ENCODE assay signal across 21 cellular contexts in the genomic region with DNA sequence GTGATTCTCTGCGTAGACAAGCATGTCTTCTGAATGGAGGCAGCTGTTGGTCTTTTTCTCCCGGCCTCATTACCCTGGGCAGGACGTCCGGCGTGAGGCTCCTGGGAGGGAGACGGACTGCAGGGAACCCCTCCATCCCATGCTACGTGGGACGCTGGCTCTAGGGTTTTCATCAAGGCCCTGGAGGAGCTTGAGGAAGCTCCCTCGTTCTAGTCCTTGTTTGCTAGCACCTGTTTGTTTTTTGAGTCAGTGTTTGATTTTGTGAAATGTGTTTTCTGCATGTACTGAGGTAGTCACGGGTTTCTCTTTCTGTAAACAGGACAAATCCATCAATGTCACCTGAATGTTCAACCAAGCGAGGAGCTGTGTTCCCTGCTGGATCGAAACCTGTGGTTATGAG.
"Had no signal": no experiment of that assay in that cellular context is flagged by ENCODE, and none has a peak within 500 bp of the region (broad histone marks: within the 10 kb centered on the region; RNA-seq: fewer than 3 reads in every experiment).

No MANE protein-coding gene starts in this region.

- ATAC-seq: activated T-cell treated with anti-CD3 and anti-CD28 coated beads, Interleukin-2, amount 50 U/mL, for 72 hours; gastrocnemius medialis; mucosa of descending colon; sciatic nerve had no signal

- H3K27ac ChIP-seq: breast epithelium, gastrocnemius medialis, heart left ventricle, left ventricle myocardium inferior, parathyroid adenoma, stomach, vagina had no signal

- H3K79me2 ChIP-seq: parathyroid adenoma had no signal

- H3K9me3 ChIP-seq: breast epithelium, gastrocnemius medialis, heart left ventricle, left ventricle myocardium inferior, mucosa of descending colon, stomach, vagina had no signal

- H3K27me3 ChIP-seq: breast epithelium, gastrocnemius medialis, vagina had no signal

- H3K36me3 ChIP-seq: breast epithelium, gastrocnemius medialis, heart left ventricle, left ventricle myocardium inferior, stomach, vagina had no signal

- DNase-seq: activated CD4-positive, alpha-beta T cell treated with anti-CD3 and anti-CD28 coated beads, Interleukin-2, amount 10 ng/mL, durations not matched to agents 7 days and 5 days; activated CD4-positive, CD25-positive, alpha-beta regulatory T cell; activated effector memory CD4-positive, alpha-beta T cell treated with anti-CD3 and anti-CD28 coated beads, Interleukin-2, amount 50 U/mL, for 16 hours; activated naive CD4-positive, alpha-beta T cell treated with anti-CD3 and anti-CD28 coated beads, Interleukin-2, amount 50 U/mL, for 16 hours; activated T-cell treated with anti-CD3 and anti-CD28 coated beads, Interleukin-2, amount 50 U/mL, for 72 hours; cortex of kidney; effector CD4-positive, alpha-beta T cell; gastrocnemius medialis; heart left ventricle; kidney; left ventricle myocardium inferior; mucosa of descending colon; naive B cell; stimulated activated CD4-positive, alpha-beta T cell treated with anti-CD3 and anti-CD28 coated beads, Interleukin-4, amount 100 ng/mL, for 1 hour; stomach; trophoblast cell had no signal

- H3K4me1 ChIP-seq: breast epithelium, gastrocnemius medialis, heart left ventricle, left ventricle myocardium inferior, parathyroid adenoma, stomach, vagina had no signal

- H3K4me3 ChIP-seq: breast epithelium, gastrocnemius medialis, heart left ventricle, left ventricle myocardium inferior, mucosa of descending colon, smooth muscle cell, stomach, vagina had no signal

- H3K9ac ChIP-seq: parathyroid adenoma had no signal

- H2AFZ ChIP-seq: parathyroid adenoma had no signal

- H3K4me2 ChIP-seq: smooth muscle cell had no signal
